In the genomic region with DNA sequence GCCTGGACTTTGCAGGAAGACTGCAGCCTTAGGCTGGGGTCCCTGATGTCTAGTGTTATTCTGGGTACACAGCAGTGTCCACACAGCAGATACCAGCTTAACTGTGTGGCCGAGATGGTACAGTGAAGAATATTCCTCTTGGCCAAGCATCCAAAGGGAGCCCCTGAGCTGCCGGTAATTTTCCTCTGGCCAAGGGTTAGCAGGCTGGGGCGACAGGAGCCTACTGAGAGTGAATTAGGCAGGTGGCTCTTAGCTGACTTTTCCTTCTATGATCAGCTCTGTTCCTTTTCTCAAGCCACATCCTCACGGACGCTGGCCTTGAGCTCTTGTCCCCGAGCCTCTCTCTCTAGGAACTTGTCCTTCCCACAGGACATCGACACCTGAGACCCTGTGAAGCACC, we compare ENCODE assay signal across 25 cellular contexts.
"Had no signal": no experiment of that assay in that cellular context is flagged by ENCODE, and none has a peak within 500 bp of the region (broad histone marks: within the 10 kb centered on the region; RNA-seq: fewer than 3 reads in every experiment).

No MANE protein-coding gene starts in this region.

- H3K27me3 Mint-ChIP-seq: memory B cell; naive thymus-derived CD4-positive, alpha-beta T cell; natural killer cell treated with Interleukin-12 subunit alpha and Interleukin-12 subunit beta and Interleukin-15 and Interleukin-18, amount 100 ng/mL, for 72 hours; stimulated activated memory B cell treated with anti-CD40 and anti-IgM and Interleukin-4, amounts not matched to agents 10 μg/mL and 1 μg/mL and 100 μg/mL, for 72 hours; stimulated activated naive CD8-positive, alpha-beta T cell treated with anti-CD3 and anti-CD28 coated beads, Interleukin-15, amount 100 ng/mL, for 72 hours; type B pancreatic cell had no signal

- H3K9me3 ChIP-seq: left lung, mucosa of descending colon, pancreas, psoas muscle, right lobe of liver, tibial nerve, vagina had no signal

- H3K36me3 Mint-ChIP-seq: natural killer cell treated with Interleukin-12 subunit alpha and Interleukin-12 subunit beta and Interleukin-15 and Interleukin-18, amount 100 ng/mL, for 72 hours; stimulated activated memory B cell treated with anti-CD40 and anti-IgM and Interleukin-4, amounts not matched to agents 10 μg/mL and 1 μg/mL and 100 μg/mL, for 72 hours; type B pancreatic cell had no signal

- H3K27ac Mint-ChIP-seq: memory B cell; naive thymus-derived CD4-positive, alpha-beta T cell; stimulated activated memory B cell treated with anti-CD40 and anti-IgM and Interleukin-4, amounts not matched to agents 10 μg/mL and 1 μg/mL and 100 μg/mL, for 72 hours; stimulated activated naive CD8-positive, alpha-beta T cell treated with anti-CD3 and anti-CD28 coated beads, Interleukin-15, amount 100 ng/mL, for 72 hours; type B pancreatic cell had no signal

- H3K27ac ChIP-seq: left lung, pancreas, psoas muscle, right lobe of liver, tibial nerve, vagina had no signal

- H3K36me3 ChIP-seq: left lung, pancreas, right lobe of liver, vagina had no signal

- H3K4me1 ChIP-seq: psoas muscle had no signal

- H3K27me3 ChIP-seq: left lung, pancreas, right lobe of liver, tibial nerve, vagina had no signal

- H3K9me3 Mint-ChIP-seq: memory B cell; naive thymus-derived CD4-positive, alpha-beta T cell; natural killer cell treated with Interleukin-12 subunit alpha and Interleukin-12 subunit beta and Interleukin-15 and Interleukin-18, amount 100 ng/mL, for 72 hours; stimulated activated memory B cell treated with anti-CD40 and anti-IgM and Interleukin-4, amounts not matched to agents 10 μg/mL and 1 μg/mL and 100 μg/mL, for 72 hours; stimulated activated naive CD8-positive, alpha-beta T cell treated with anti-CD3 and anti-CD28 coated beads, Interleukin-15, amount 100 ng/mL, for 72 hours; type B pancreatic cell had no signal

- ATAC-seq: left colon; left lung; mucosa of descending colon; natural killer cell treated with Interleukin-12 subunit alpha and Interleukin-12 subunit beta and Interleukin-15 and Interleukin-18, amount 100 ng/mL, for 72 hours; pancreas; psoas muscle; right lobe of liver; stimulated activated memory B cell treated with anti-CD40 and anti-IgM and Interleukin-4, amounts not matched to agents 10 μg/mL and 1 μg/mL and 100 μg/mL, for 72 hours; stimulated activated naive CD8-positive, alpha-beta T cell treated with anti-CD3 and anti-CD28 coated beads, Interleukin-15, amount 100 ng/mL, for 72 hours had no signal

- H3K4me2 ChIP-seq: smooth muscle cell had no signal

- H3K4me3 ChIP-seq: left lung, mucosa of descending colon, pancreas, psoas muscle, right lobe of liver, smooth muscle cell, tibial nerve, vagina had no signal

- H3K4me3 Mint-ChIP-seq: memory B cell; naive thymus-derived CD4-positive, alpha-beta T cell; natural killer cell treated with Interleukin-12 subunit alpha and Interleukin-12 subunit beta and Interleukin-15 and Interleukin-18, amount 100 ng/mL, for 72 hours; stimulated activated memory B cell treated with anti-CD40 and anti-IgM and Interleukin-4, amounts not matched to agents 10 μg/mL and 1 μg/mL and 100 μg/mL, for 72 hours; stimulated activated naive CD8-positive, alpha-beta T cell treated with anti-CD3 and anti-CD28 coated beads, Interleukin-15, amount 100 ng/mL, for 72 hours; type B pancreatic cell had no signal

- DNase-seq: hippocampal formation; kidney glomerular epithelial cell; left colon; midbrain; naive thymus-derived CD4-positive, alpha-beta T cell; nucleus accumbens; stimulated activated CD4-positive, alpha-beta T cell treated with anti-CD3 and anti-CD28 coated beads, Interleukin-1b, Interleukin-23, amount 100 ng/mL, for 48 hours; stimulated activated CD4-positive, alpha-beta T cell treated with anti-CD3 and anti-CD28 coated beads, Interleukin-2, amount 100 ng/mL, for 48 hours; stimulated activated CD4-positive, alpha-beta T cell treated with anti-CD3 and anti-CD28 coated beads, Interleukin-4, amount 100 ng/mL, for 4 hours; stimulated activated CD8-positive, alpha-beta memory T cell treated with anti-CD3 and anti-CD28 coated beads, Interleukin-4, amount 100 ng/mL, for 48 hours; stimulated activated naive CD4-positive, alpha-beta T cell treated with Interleukin-2 at 50 U/mL for 16 hours; stimulated activated naive CD8-positive, alpha-beta T cell treated with anti-CD3 and anti-CD28 coated beads, Interleukin-15, amount 100 ng/mL, for 72 hours; substantia nigra had no signal
